In the genomic region with DNA sequence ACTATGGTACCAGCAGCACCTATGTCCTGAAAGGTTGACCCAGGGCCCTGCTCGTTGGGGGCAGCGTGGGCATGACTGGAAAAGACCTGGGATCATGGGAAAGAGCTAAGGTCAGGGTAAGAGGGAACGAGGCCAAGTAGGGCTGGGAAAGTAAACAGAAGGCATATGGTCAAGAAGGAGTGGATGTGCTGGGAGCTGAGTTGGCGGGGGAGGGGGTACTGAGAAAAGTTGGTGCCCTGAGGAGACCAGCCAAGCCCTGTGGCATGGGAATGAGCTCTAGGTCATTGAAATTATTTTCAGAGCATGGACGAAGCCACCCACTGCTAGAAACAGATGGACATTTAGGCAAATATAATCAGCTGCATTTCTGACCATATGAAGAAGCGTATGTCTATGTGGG, we compare ENCODE assay signal across 20 cellular contexts. TPM values are rescaled to one million over a fixed set of nuclear protein-coding genes. Genes with fewer than 3 reads are reported as not detected.
DNase-seq lines count a peak whose midpoint lies in the region; ATAC-seq, FAIRE-seq and TF ChIP-seq lines count a peak whose summit lies in the region.
"Had no signal": no experiment of that assay in that cellular context is flagged by ENCODE, and none has a peak within 500 bp of the region (broad histone marks: within the 10 kb centered on the region; RNA-seq: fewer than 3 reads in every experiment).

No MANE protein-coding gene starts in this region.

- no peak overlapping the region for H3K56ac ChIP-seq in H1 (replicated peaks; ENCODE audit: insufficient read length, low read depth, low read length)

- CTCF ChIA-PET in H1 (lab: Charles Lee; ENCODE audit: partially characterized antibody) (interaction anchor here (0.8 to 2.9 kb wide), 6 partner anchors 10 to 65 kb away, joined by 3 to 8 read pairs (median 4); no protein-coding TSS in a partner anchor), HepG2 (lab: Yijun Ruan, JAX; ENCODE audit: low intra/inter-chr PET ratio, low total read pairs) (no interaction called here)

- H3K27ac ChIP-seq in H1 (ENCODE audit: low read depth, low read length) (no peak overlapping the region), HepG2 (ENCODE audit: extremely low read length, insufficient read depth, low read length) (no peak overlapping the region), skeletal muscle tissue (ENCODE audit: low read depth, low read length) (peak overlapping the region; percentile 61), prostate gland (no peak overlapping the region)
- H3K27ac ChIP-seq: ascending aorta had no signal

- H2BK20ac ChIP-seq in H1 (ENCODE audit: low read length) = no peak overlapping the region

- H3K4me2 ChIP-seq in H1 (ENCODE audit: insufficient read depth in 1 of 2, low read depth in 2 of 2, low read length in 2 of 2) (no peak overlapping the region), HepG2 (ENCODE audit: low read depth, low read length) (no peak overlapping the region)

- no peak for TF ChIP-seq POLR2A in H1 (IDR thresholded peaks at IDR 0.05; ENCODE audit: control extremely low read depth in 1 of 2, low read depth in 2 of 2, low read length in 2 of 2)
- no peak for TF ChIP-seq POLR2A in HepG2 (IDR thresholded peaks at IDR 0.05; ENCODE audit: insufficient read depth in 1 of 2, low read depth in 2 of 2, low read length in 2 of 2)
- no peak for TF ChIP-seq POLR2A in prostate gland (IDR thresholded peaks at IDR 0.05)

- no peaks in the 10 kb centered on the region; the same call in 1 of the 2 replicates for H3K23me2 ChIP-seq in H1 (ENCODE audit: low read depth, low read length)

- H3K36me3 ChIP-seq in H1 (ENCODE audit: control insufficient read depth in 2 of 4, insufficient read depth in 4 of 4, low read length in 3 of 4) (no peaks in the 10 kb centered on the region), HepG2 (replicated peaks in 1 of 2; ENCODE audit: control insufficient read depth in 1 of 2, insufficient read depth in 2 of 2, low read length in 2 of 2) (0 out of 5 replicates have a peak, but pooled peaks cover 0 to under 1% of the 10 kb centered on the region in 2 experiments), skeletal muscle tissue (ENCODE audit: control insufficient read depth in 3 of 3, insufficient read depth in 3 of 3, low read length in 3 of 3) (no peaks in the 10 kb centered on the region), prostate gland (no peaks in the 10 kb centered on the region)
- H3K36me3 ChIP-seq: ascending aorta, gastroesophageal sphincter had no signal

- H3K79me2 ChIP-seq in H1 (ENCODE audit: control insufficient read depth in 1 of 2, insufficient read depth in 2 of 2, low read length in 2 of 2) = peaks cover 0 to 27% of the 10 kb centered on the region in 2 experiments; a peak in 2 of 4 replicates
- H3K79me2 ChIP-seq in HepG2 (ENCODE audit: insufficient read depth, low read length) = peaks cover 56% of the 10 kb centered on the region

- no peak for TF ChIP-seq CTCF in H1 (IDR thresholded peaks at IDR 0.05; ENCODE audit: control extremely low read depth in 1 of 3, insufficient read depth in 1 of 3, low read depth in 1 of 3, low read length in 3 of 3)
- TF ChIP-seq CTCF in HepG2 (CRISPR knock-in tag; IDR thresholded peaks at IDR 0.05) = no peak
- no peak for TF ChIP-seq CTCF in prostate gland (IDR thresholded peaks at IDR 0.05)

- H4K91ac ChIP-seq in H1 (replicated peaks; ENCODE audit: insufficient read length, low read length) = no peak overlapping the region

- no peak overlapping the region for H3K23ac ChIP-seq in H1 (ENCODE audit: insufficient read length)

- H2AK5ac ChIP-seq in H1 (ENCODE audit: low read depth, low read length) = 0 out of 2 replicates have a peak overlapping the region, but pooled peaks have one; percentile 28

- H2BK120ac ChIP-seq in H1 (replicated peaks; ENCODE audit: low read depth, low read length) = no peak overlapping the region

- TF ChIP-seq EP300 in H1 (IDR thresholded peaks at IDR 0.05; ENCODE audit: borderline replicate concordance in 1 of 2, low read depth in 2 of 2, low read length in 2 of 2) (no peak), HepG2 (IDR thresholded peaks at IDR 0.05; ENCODE audit: low read depth in 2 of 2, low read length in 2 of 2) (no peak), HepG2 (CRISPR knock-in tag; IDR thresholded peaks at IDR 0.05; ENCODE audit: borderline replicate concordance) (no peak)

- WGBS in H1 (ENCODE audit: extremely low coverage in 1 of 2, insufficient coverage in 1 of 2, insufficient read length in 1 of 2, insufficient replicate concordance in 2 of 2, low coverage in 1 of 2, low lambda C conversion rate in 2 of 2, missing lambda C conversion rate in 1 of 2), 2 experiments = 90% methylated on average over 6 of the region's 6 CpGs; no CpG with 5 or more reads in 1 of the 2 experiments
- 81% methylated on average over 6 of the region's 6 CpGs for WGBS in HepG2 (ENCODE audit: low lambda C conversion rate)
- WGBS in prostate gland = 79% methylated on average over 6 of the region's 6 CpGs

- H3K4me3 ChIP-seq in H1 (ENCODE audit: extremely low read depth in 1 of 4, insufficient read depth in 2 of 4, low read depth in 3 of 4, low read length in 4 of 4) = no peak overlapping the region
- no peak overlapping the region for H3K4me3 ChIP-seq in HepG2 (replicated peaks in 1 of 3; ENCODE audit: insufficient read depth in 1 of 3, low read depth in 2 of 3, low read length in 3 of 3)
- H3K4me3 ChIP-seq in skeletal muscle tissue (ENCODE audit: low read length in 3 of 3) = peak overlapping the region in 2 of 3 donors; percentile 4 to 34
- no peak overlapping the region for H3K4me3 ChIP-seq in prostate gland
- H3K4me3 ChIP-seq: ascending aorta, gastroesophageal sphincter had no signal

- in situ Hi-C loops in HepG2 (cut with HindIII; ENCODE audit: extremely low pct_ligation_motif_present, low pct_unique_long_range_greater_than_20kb) = no loop called here

- H3K27me3 ChIP-seq in H1 (replicated peaks in 1 of 4; ENCODE audit: control insufficient read depth in 3 of 4, extremely low read depth in 1 of 4, insufficient read depth in 3 of 4, low read length in 3 of 4) (no peaks in the 10 kb centered on the region), HepG2 (ENCODE audit: control insufficient read depth in 1 of 2, insufficient read depth in 2 of 2, low read length in 2 of 2) (no peaks in the 10 kb centered on the region), skeletal muscle tissue (ENCODE audit: control insufficient read depth in 3 of 3, insufficient read depth in 3 of 3, low read length in 3 of 3) (no peaks in the 10 kb centered on the region), prostate gland (replicated peaks; ENCODE audit: insufficient read depth) (no peaks in the 10 kb centered on the region)
- H3K27me3 ChIP-seq: ascending aorta, gastroesophageal sphincter had no signal

- no peak overlapping the region for H3K18ac ChIP-seq in H1 (ENCODE audit: extremely low read depth, low read length)

- no peak overlapping the region for H3K4ac ChIP-seq in H1 (replicated peaks; ENCODE audit: insufficient read length, low read depth, low read length)

- no peak overlapping the region for H2BK12ac ChIP-seq in H1 (ENCODE audit: low read depth, low read length)

- no peaks in the 10 kb centered on the region for H4K20me1 ChIP-seq in H1 (replicated peaks in 1 of 2; ENCODE audit: control insufficient read depth in 1 of 2, insufficient read depth in 2 of 2, low read length in 2 of 2)
- no peaks in the 10 kb centered on the region for H4K20me1 ChIP-seq in HepG2 (ENCODE audit: insufficient read depth, low read length)

- no peak overlapping the region for H2AFZ ChIP-seq in H1 (ENCODE audit: low read length)
- no peak overlapping the region for H2AFZ ChIP-seq in HepG2 (ENCODE audit: low read length)

- no TSS peak for BruUV-seq in HepG2 (replicated peaks; lab: Mats Ljungman, UMichigan)

- H2BK15ac ChIP-seq in H1 (ENCODE audit: low read length) = no peak overlapping the region

- H4K8ac ChIP-seq in H1 (ENCODE audit: extremely low read depth, insufficient read depth, low read length) = no peak overlapping the region

- no peak overlapping the region for H4K5ac ChIP-seq in H1 (ENCODE audit: insufficient read length, low read depth, low read length)

- DNase-seq in NCI-H82 (lab: John Stamatoyannopoulos, UW) (peak; percentile 60), H1 (ENCODE audit: low read depth in 1 of 2, low spot score in 2 of 2) (no peak), HepG2 (ENCODE audit: low spot score) (no peak), prostate gland (ENCODE audit: low spot score) (no peak), NCI-H748 treated with DMSO at 0.1 percent for 48 hours (lab: John Stamatoyannopoulos, UW) (no peak)
- no peak for DNase-seq in NK-92 treated with Interleukin-12 subunit alpha and Interleukin-12 subunit beta, amount 100 ng/mL, for 24 hours (lab: John Stamatoyannopoulos, UW)
- DNase-seq: CD4-positive, CD25-positive, alpha-beta regulatory T cell; effector memory CD4-positive, alpha-beta T cell; Karpas-422; midbrain; NCI-H1694 treated with DMSO at 0.1 percent for 48 hours; OCI-M1; SHP77; stimulated activated CD4-positive, alpha-beta T cell treated with anti-CD3 and anti-CD28 coated beads, Interleukin-2, amount 100 ng/mL, for 48 hours; stimulated activated naive CD4-positive, alpha-beta T cell had no signal

- no peak overlapping the region for H3K14ac ChIP-seq in H1 (ENCODE audit: insufficient read length)

- FAIRE-seq in H1 (lab: Jason Lieb, UNC) (no peak), HepG2 (lab: Jason Lieb, UNC) (no peak)

- TF ChIP-seq RAD21 in H1 (IDR thresholded peaks at IDR 0.05 in 1 of 2, conservative IDR thresholded peaks at IDR 0.05 in 1 of 2; ENCODE audit: low read depth in 2 of 2, low read length in 2 of 2) (no peak), HepG2 (CRISPR knock-in tag; IDR thresholded peaks at IDR 0.05) (no peak)

- no peaks in the 10 kb centered on the region; the same call in 1 of the 2 replicates for H3K79me1 ChIP-seq in H1 (ENCODE audit: low read depth, low read length)

- H3K4me1 ChIP-seq in H1 (replicated peaks in 1 of 4; ENCODE audit: control insufficient read depth in 3 of 4, insufficient read depth in 4 of 4, low read length in 3 of 4) (peaks cover 0 to 6% (median 6%) of the 10 kb centered on the region in 4 experiments; a peak in 4 of 7 replicates), HepG2 (ENCODE audit: insufficient read depth, low read length) (peaks cover 55% of the 10 kb centered on the region), skeletal muscle tissue (ENCODE audit: control insufficient read depth in 3 of 3, insufficient read depth in 3 of 3, low read length in 3 of 3) (peaks cover 15 to 31% (median 17%) of the 10 kb centered on the region in 3 donors), prostate gland (replicated peaks) (no peaks in the 10 kb centered on the region)

- intact Hi-C loops in HepG2 (cut with micrococcal nuclease; ENCODE audit: unreplicated experiment) = no loop called here
- intact Hi-C loops in prostate gland (cut with DNase I) = no loop called here

- H2BK5ac ChIP-seq in H1 (ENCODE audit: low read depth, low read length) = no peak overlapping the region

- no peak for ATAC-seq in HepG2
- ATAC-seq in HG03439 (IDR thresholded peaks at IDR 0.05; ENCODE audit: unreplicated experiment) = no peak
- ATAC-seq: esophagus mucosa, gastroesophageal sphincter had no signal

- H3K9ac ChIP-seq in H1 (replicated peaks in 1 of 4; ENCODE audit: extremely low read depth in 1 of 4, low read depth in 3 of 4, low read length in 3 of 4) (no peak overlapping the region), HepG2 (ENCODE audit: insufficient read depth, low read depth, low read length) (no peak overlapping the region), skeletal muscle tissue (ENCODE audit: low read depth in 1 of 3, low read length in 3 of 3) (no peak overlapping the region)

- H3K9me3 ChIP-seq in H1 (ENCODE audit: insufficient read depth in 2 of 2, low read depth in 1 of 2, low read length in 1 of 2) = no peaks in the 10 kb centered on the region
- H3K9me3 ChIP-seq in HepG2 (ENCODE audit: low read length) = no peaks in the 10 kb centered on the region
- no peaks in the 10 kb centered on the region for H3K9me3 ChIP-seq in skeletal muscle tissue (ENCODE audit: control insufficient read depth in 3 of 3, low read length in 3 of 3)
- no peaks in the 10 kb centered on the region for H3K9me3 ChIP-seq in prostate gland
- H3K9me3 ChIP-seq: ascending aorta, gastroesophageal sphincter had no signal

- POLR2A ChIA-PET in H1 (lab: Charles Lee; ENCODE audit: partially characterized antibody) (interaction anchor here (1.2 kb wide), 2 partner anchors 9 to 18 kb away, joined by 3 to 5 read pairs; no protein-coding TSS in a partner anchor), HepG2 (lab: Yijun Ruan, JAX) (no interaction called here)

RNA-seq across cellular contexts. Expression of a gene that starts 18.9 kb away (rescaled TPM):
- total RNA-seq in H1 (2021; fragmentation: NEBNext Ultra II Directional; extraction: Animal tissue kit (Norgen Biotek cat#: 25700)) = 30.9 and 32.6 TPM in 2 replicates
- polyA plus RNA-seq in H1 (2011; rRNA removed) = 24.2 and 33.1 TPM in 2 replicates
- polyA plus RNA-seq in H1 (2011; cell fraction: cytosol; rRNA removed) = 30.0 TPM
- 17.5 TPM for polyA plus RNA-seq in H1 (2011; cell fraction: nucleus; rRNA removed)
- polyA plus RNA-seq in H1 (2012, experiment 1 of 2) = 21.2 to 32.2 TPM (median 24.4 TPM) in 4 replicates
- polyA plus RNA-seq in H1 (2012, experiment 2 of 2) = 5.2 TPM
- polyA plus RNA-seq in H1 (2013, experiment 1 of 2) = 18.5 TPM
- polyA plus RNA-seq in H1 (2013, experiment 2 of 2) = 18.6 TPM
- 37.3 and 44.8 TPM in 2 replicates for polyA minus RNA-seq in H1 (2011; rRNA and poly(A)+ RNA removed)
- polyA minus RNA-seq in H1 (2011; cell fraction: cytosol; rRNA and poly(A)+ RNA removed) = 28.1 TPM
- 30.2 TPM for polyA minus RNA-seq in H1 (2011; cell fraction: nucleus; rRNA and poly(A)+ RNA removed)
- total RNA-seq in HepG2 (2016; rRNA removed; fragmentation: Illumina TruSeq; extraction: Trizol) = 34.5 and 59.9 TPM in 2 replicates
- total RNA-seq in HepG2 (2016; cell fraction: cytosol; rRNA removed; fragmentation: Illumina TruSeq; extraction: Trizol; ENCODE audit: low read depth) = 3.2 and 3.3 TPM in 2 replicates
- total RNA-seq in HepG2 (2016; cell fraction: insoluble cytoplasmic fraction; rRNA removed; fragmentation: Illumina TruSeq; extraction: Trizol) = 28.5 and 57.7 TPM in 2 replicates
- 11.0 and 11.4 TPM in 2 replicates for total RNA-seq in HepG2 (2016; cell fraction: membrane; rRNA removed; fragmentation: Illumina TruSeq; extraction: Trizol)
- 35.9 and 36.8 TPM in 2 replicates for total RNA-seq in HepG2 (2016; cell fraction: nucleus; rRNA removed; fragmentation: Illumina TruSeq; extraction: Trizol)
- 45.9 and 67.9 TPM in 2 replicates for polyA plus RNA-seq in HepG2 (2011; rRNA removed)
- 44.7 and 50.7 TPM in 2 replicates for polyA plus RNA-seq in HepG2 (2011; cell fraction: cytosol; rRNA removed)
- polyA plus RNA-seq in HepG2 (2011; cell fraction: nucleus; rRNA removed) = 22.5 and 24.0 TPM in 2 replicates
- 38.3 and 53.1 TPM in 2 replicates for polyA plus RNA-seq in HepG2 (2012)
- polyA plus RNA-seq in HepG2 (2016; cell fraction: cytosol; fragmentation: Illumina TruSeq; extraction: Trizol; ENCODE audit: low read depth) = 2.5 and 2.7 TPM in 2 replicates
- 79.4 and 84.4 TPM in 2 replicates for polyA plus RNA-seq in HepG2 (2016; cell fraction: insoluble cytoplasmic fraction; fragmentation: Illumina TruSeq; extraction: Trizol; ENCODE audit: low read depth)
- 9.2 and 9.5 TPM in 2 replicates for polyA plus RNA-seq in HepG2 (2016; cell fraction: membrane; fragmentation: Illumina TruSeq; extraction: Trizol; ENCODE audit: low read depth)
- 23.3 and 29.2 TPM in 2 replicates for polyA plus RNA-seq in HepG2 (2016; cell fraction: nucleus; fragmentation: Illumina TruSeq; extraction: Trizol; ENCODE audit: insufficient read depth, low read depth)
- polyA minus RNA-seq in HepG2 (2011; rRNA and poly(A)+ RNA removed; ENCODE audit: low replicate concordance) = 44.6 and 79.7 TPM in 2 replicates
- polyA minus RNA-seq in HepG2 (2011; cell fraction: cytosol; rRNA and poly(A)+ RNA removed) = 60.2 and 76.8 TPM in 2 replicates
- 83.6 and 91.6 TPM in 2 replicates for polyA minus RNA-seq in HepG2 (2011; cell fraction: nucleus; rRNA and poly(A)+ RNA removed)
- total RNA-seq in skeletal muscle tissue = 9.4 TPM
- total RNA-seq in prostate gland = 10 to 100 TPM; 16.1 to 17.2 TPM

Comparison
In these comparisons a context has a peak if more than half of its experiments do, and no peak if none do; other contexts are left out.
1. H3K4me3 ChIP-seq: peak in skeletal muscle tissue (2 of 3); none in H1 (0 of 4), HepG2 (0 of 3) and prostate gland (0 of 2).